In the genomic region with DNA sequence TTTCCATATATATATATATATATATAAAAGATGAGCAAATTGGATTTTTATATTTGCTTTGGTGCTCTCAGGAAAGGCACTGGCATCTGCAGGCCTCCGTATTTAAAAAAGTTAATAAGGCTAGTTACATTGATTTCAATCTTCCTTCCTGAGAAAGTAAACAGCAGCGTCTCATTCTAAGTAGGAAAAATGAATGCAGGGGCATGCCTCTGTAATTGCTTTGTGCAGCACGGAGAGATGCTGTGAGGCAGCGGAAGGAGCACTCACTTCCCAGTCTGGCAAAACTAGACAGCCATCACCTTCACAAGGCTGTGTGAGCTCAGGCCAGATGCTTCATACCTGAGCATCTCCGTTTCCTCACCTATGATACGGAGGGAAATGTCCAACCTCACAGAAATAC, we compare ENCODE assay signal across 27 cellular contexts.
"Had no signal": no experiment of that assay in that cellular context is flagged by ENCODE, and none has a peak within 500 bp of the region (broad histone marks: within the 10 kb centered on the region; RNA-seq: fewer than 3 reads in every experiment).

No MANE protein-coding gene starts in this region.

- H3K27ac ChIP-seq: neural progenitor cell, ovary, parathyroid adenoma, psoas muscle, right lobe of liver, sigmoid colon, stomach, thoracic aorta, thyroid gland, tibial nerve, upper lobe of left lung, vagina had no signal

- H3K4me3 Mint-ChIP-seq: natural killer cell; nephron; neural progenitor cell; stimulated activated effector memory CD8-positive, alpha-beta T cell treated with anti-CD3 and anti-CD28 coated beads, Interleukin-12 subunit alpha, Interleukin-12 subunit beta, amount 100 ng/mL, for 72 hours had no signal

- H3K4me1 Mint-ChIP-seq: natural killer cell; nephron; neural progenitor cell; stimulated activated effector memory CD8-positive, alpha-beta T cell treated with anti-CD3 and anti-CD28 coated beads, Interleukin-12 subunit alpha, Interleukin-12 subunit beta, amount 100 ng/mL, for 72 hours had no signal

- H3K27me3 ChIP-seq: neural progenitor cell, ovary, right lobe of liver, sigmoid colon, stomach, thyroid gland, tibial nerve, upper lobe of left lung, vagina had no signal

- H3K27ac Mint-ChIP-seq: natural killer cell; nephron; neural progenitor cell; progenitor cell of endocrine pancreas; stimulated activated effector memory CD8-positive, alpha-beta T cell treated with anti-CD3 and anti-CD28 coated beads, Interleukin-12 subunit alpha, Interleukin-12 subunit beta, amount 100 ng/mL, for 72 hours had no signal

- H3K4me1 ChIP-seq: neural progenitor cell, parathyroid adenoma, psoas muscle, right lobe of liver, sigmoid colon, stomach, thyroid gland, tibial nerve, upper lobe of left lung, vagina had no signal

- H3K9ac ChIP-seq: neural progenitor cell, parathyroid adenoma had no signal

- H3K9me3 ChIP-seq: ovary, psoas muscle, right lobe of liver, sigmoid colon, thoracic aorta, thyroid gland, tibial nerve, upper lobe of left lung, vagina had no signal

- DNase-seq: natural killer cell; occipital lobe; ovary; posterior cingulate gyrus; psoas muscle; right cardiac atrium; right lobe of liver; sigmoid colon; small intestine; stimulated activated CD4-positive, alpha-beta T cell treated with anti-CD3 and anti-CD28 coated beads, Interleukin-15, amount 100 ng/mL, for 24 hours; stimulated activated CD4-positive, alpha-beta T cell treated with anti-CD3 and anti-CD28 coated beads, Interleukin-2, amount 100 ng/mL, for 24 hours; stimulated activated CD4-positive, alpha-beta T cell treated with anti-CD3 and anti-CD28 coated beads, Interleukin-2, amount 100 ng/mL, for 48 hours; stimulated activated CD4-positive, alpha-beta T cell treated with anti-CD3 and anti-CD28 coated beads, Interleukin-4, amount 100 ng/mL, for 24 hours; stimulated activated naive CD4-positive, alpha-beta T cell; stimulated activated naive CD8-positive, alpha-beta T cell treated with anti-CD3 and anti-CD28 coated beads, Interleukin-15, Interleukin-2, amounts not matched to agents 100 U/mL and 50 U/mL, for 24 hours; stomach; thyroid gland; trophoblast cell; upper lobe of left lung had no signal

- H3K9me3 Mint-ChIP-seq: nephron, neural progenitor cell had no signal

- H3K27me3 Mint-ChIP-seq: progenitor cell of endocrine pancreas had no signal

- H3K36me3 ChIP-seq: neural progenitor cell, ovary, right lobe of liver, sigmoid colon, stomach, thoracic aorta, thyroid gland, tibial nerve, upper lobe of left lung, vagina had no signal

- ATAC-seq: natural killer cell; psoas muscle; right cardiac atrium; right lobe of liver; stimulated activated naive CD8-positive, alpha-beta T cell treated with anti-CD3 and anti-CD28 coated beads, Interleukin-15, Interleukin-2, amounts not matched to agents 100 U/mL and 50 U/mL, for 24 hours had no signal

- H3K4me3 ChIP-seq: neural progenitor cell, ovary, psoas muscle, right lobe of liver, sigmoid colon, stomach, thoracic aorta, thyroid gland, tibial nerve, upper lobe of left lung, vagina had no signal

- H3K4me2 ChIP-seq: neural progenitor cell had no signal

- H2AFZ ChIP-seq: neural progenitor cell, parathyroid adenoma had no signal
